In the genomic region with DNA sequence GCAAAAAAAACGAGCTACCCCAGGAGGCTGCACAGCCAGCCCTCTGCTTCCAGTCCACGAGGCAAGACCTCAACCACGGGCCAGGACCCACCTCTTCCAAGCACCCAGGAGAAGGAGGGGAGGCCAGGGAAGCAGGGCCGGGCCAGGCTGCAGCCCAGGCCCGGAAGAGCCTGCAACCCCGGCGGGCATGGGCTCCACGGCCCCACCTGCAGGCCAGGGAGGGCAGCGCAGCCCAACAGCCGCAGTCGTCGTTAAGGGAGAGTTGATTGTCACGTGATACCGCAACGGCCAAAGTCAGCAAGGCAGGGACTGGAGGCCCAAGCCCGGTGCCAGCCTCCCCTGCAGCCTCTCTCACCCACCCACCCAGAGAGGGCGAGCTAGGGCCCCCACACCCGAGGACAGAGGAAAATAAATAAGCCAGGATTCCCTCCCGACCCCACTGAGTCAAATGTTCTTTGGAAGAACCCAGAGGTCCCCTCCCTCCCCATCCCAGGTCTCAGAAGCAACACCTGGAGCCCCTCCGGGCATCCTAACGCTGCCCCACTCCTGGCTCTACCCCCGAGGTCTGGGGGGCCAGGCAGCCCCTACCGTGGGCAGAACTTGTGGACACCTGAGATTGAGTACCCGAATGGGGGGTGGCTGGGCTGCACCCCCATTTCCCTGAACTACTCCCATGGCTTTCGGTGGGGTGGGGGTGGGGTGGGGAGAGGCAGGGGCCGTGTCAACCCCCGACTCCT, we compare ENCODE assay signal across 1 cellular context.
TF ChIP-seq lines count a peak whose summit lies in the region.

No MANE protein-coding gene starts in this region.

TF ChIP-seq in HepG2, 621 proteins besides CTCF, POLR2A, EP300 and RAD21 (continued from another document):
- TF ChIP-seq RFX3 (CRISPR knock-in tag; IDR thresholded peaks at IDR 0.05) (no peak), BCL6 (CRISPR knock-in tag; IDR thresholded peaks at IDR 0.05) (peak; percentile 42; the same call in 1 of the 2 replicates), YEATS2 (CRISPR knock-in tag; IDR thresholded peaks at IDR 0.05; ENCODE audit: borderline replicate concordance) (peak; percentile 24; the same call in 1 of the 2 replicates), RAD51 (IDR thresholded peaks at IDR 0.05; ENCODE audit: borderline replicate concordance) (peak; percentile 97), ZFX (CRISPR knock-in tag; IDR thresholded peaks at IDR 0.05; ENCODE audit: low read depth) (peak; percentile 45; the same call in 1 of the 2 replicates), HDAC2 (CRISPR knock-in tag; IDR thresholded peaks at IDR 0.05) (peak; percentile 34; the same call in 1 of the 2 replicates), PCBP2 (optimal IDR thresholded peaks at IDR 0.05; ENCODE audit: low read depth, low read length, poor library complexity, severe bottlenecking) (no peak), KDM4B (CRISPR knock-in tag; IDR thresholded peaks at IDR 0.05) (no peak), MZF1 (CRISPR knock-in tag; IDR thresholded peaks at IDR 0.05; ENCODE audit: borderline replicate concordance) (no peak), ZNF354B (CRISPR knock-in tag; IDR thresholded peaks at IDR 0.05) (no peak), RXRA (CRISPR knock-in tag; IDR thresholded peaks at IDR 0.05) (peak; percentile 76), RFXAP (CRISPR knock-in tag; IDR thresholded peaks at IDR 0.05; ENCODE audit: borderline replicate concordance) (peak; percentile 46; the same call in 1 of the 2 replicates), GATAD1 (CRISPR knock-in tag; IDR thresholded peaks at IDR 0.05) (0 out of 2 replicates have a peak, but pooled peaks have one; percentile 30), SMC3 (IDR thresholded peaks at IDR 0.05; ENCODE audit: low read length) (peak; percentile 8; the same call in 1 of the 2 replicates), AGO2 (optimal IDR thresholded peaks at IDR 0.05; ENCODE audit: low read depth, low read length) (peak; percentile 38), REXO4 (CRISPR knock-in tag; IDR thresholded peaks at IDR 0.05; ENCODE audit: borderline replicate concordance) (no peak), ZFP37 (CRISPR knock-in tag; IDR thresholded peaks at IDR 0.05; ENCODE audit: borderline replicate concordance) (no peak), MEIS1 (CRISPR knock-in tag; IDR thresholded peaks at IDR 0.05; ENCODE audit: borderline replicate concordance) (no peak)
- TF ChIP-seq, protein P1, sequence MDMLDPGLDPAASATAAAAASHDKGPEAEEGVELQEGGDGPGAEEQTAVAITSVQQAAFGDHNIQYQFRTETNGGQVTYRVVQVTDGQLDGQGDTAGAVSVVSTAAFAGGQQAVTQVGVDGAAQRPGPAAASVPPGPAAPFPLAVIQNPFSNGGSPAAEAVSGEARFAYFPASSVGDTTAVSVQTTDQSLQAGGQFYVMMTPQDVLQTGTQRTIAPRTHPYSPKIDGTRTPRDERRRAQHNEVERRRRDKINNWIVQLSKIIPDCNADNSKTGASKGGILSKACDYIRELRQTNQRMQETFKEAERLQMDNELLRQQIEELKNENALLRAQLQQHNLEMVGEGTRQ (IDR thresholded peaks at IDR 0.05; ENCODE audit: low read depth, low read length): peak; percentile 92
- TF ChIP-seq, protein P1 (CRISPR knock-in tag; IDR thresholded peaks at IDR 0.05; ENCODE audit: borderline replicate concordance): peak; percentile 83; the same call in 1 of the 2 replicates
- TF ChIP-seq, protein P2, sequence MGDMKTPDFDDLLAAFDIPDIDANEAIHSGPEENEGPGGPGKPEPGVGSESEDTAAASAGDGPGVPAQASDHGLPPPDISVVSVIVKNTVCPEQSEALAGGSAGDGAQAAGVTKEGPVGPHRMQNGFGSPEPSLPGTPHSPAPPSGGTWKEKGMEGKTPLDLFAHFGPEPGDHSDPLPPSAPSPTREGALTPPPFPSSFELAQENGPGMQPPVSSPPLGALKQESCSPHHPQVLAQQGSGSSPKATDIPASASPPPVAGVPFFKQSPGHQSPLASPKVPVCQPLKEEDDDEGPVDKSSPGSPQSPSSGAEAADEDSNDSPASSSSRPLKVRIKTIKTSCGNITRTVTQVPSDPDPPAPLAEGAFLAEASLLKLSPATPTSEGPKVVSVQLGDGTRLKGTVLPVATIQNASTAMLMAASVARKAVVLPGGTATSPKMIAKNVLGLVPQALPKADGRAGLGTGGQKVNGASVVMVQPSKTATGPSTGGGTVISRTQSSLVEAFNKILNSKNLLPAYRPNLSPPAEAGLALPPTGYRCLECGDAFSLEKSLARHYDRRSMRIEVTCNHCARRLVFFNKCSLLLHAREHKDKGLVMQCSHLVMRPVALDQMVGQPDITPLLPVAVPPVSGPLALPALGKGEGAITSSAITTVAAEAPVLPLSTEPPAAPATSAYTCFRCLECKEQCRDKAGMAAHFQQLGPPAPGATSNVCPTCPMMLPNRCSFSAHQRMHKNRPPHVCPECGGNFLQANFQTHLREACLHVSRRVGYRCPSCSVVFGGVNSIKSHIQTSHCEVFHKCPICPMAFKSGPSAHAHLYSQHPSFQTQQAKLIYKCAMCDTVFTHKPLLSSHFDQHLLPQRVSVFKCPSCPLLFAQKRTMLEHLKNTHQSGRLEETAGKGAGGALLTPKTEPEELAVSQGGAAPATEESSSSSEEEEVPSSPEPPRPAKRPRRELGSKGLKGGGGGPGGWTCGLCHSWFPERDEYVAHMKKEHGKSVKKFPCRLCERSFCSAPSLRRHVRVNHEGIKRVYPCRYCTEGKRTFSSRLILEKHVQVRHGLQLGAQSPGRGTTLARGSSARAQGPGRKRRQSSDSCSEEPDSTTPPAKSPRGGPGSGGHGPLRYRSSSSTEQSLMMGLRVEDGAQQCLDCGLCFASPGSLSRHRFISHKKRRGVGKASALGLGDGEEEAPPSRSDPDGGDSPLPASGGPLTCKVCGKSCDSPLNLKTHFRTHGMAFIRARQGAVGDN (CRISPR knock-in tag; IDR thresholded peaks at IDR 0.05): peak; percentile 75
- TF ChIP-seq, protein P3, sequence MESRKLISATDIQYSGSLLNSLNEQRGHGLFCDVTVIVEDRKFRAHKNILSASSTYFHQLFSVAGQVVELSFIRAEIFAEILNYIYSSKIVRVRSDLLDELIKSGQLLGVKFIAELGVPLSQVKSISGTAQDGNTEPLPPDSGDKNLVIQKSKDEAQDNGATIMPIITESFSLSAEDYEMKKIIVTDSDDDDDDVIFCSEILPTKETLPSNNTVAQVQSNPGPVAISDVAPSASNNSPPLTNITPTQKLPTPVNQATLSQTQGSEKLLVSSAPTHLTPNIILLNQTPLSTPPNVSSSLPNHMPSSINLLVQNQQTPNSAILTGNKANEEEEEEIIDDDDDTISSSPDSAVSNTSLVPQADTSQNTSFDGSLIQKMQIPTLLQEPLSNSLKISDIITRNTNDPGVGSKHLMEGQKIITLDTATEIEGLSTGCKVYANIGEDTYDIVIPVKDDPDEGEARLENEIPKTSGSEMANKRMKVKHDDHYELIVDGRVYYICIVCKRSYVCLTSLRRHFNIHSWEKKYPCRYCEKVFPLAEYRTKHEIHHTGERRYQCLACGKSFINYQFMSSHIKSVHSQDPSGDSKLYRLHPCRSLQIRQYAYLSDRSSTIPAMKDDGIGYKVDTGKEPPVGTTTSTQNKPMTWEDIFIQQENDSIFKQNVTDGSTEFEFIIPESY (CRISPR knock-in tag; IDR thresholded peaks at IDR 0.05): peak; percentile 77
- TF ChIP-seq, protein P4, sequence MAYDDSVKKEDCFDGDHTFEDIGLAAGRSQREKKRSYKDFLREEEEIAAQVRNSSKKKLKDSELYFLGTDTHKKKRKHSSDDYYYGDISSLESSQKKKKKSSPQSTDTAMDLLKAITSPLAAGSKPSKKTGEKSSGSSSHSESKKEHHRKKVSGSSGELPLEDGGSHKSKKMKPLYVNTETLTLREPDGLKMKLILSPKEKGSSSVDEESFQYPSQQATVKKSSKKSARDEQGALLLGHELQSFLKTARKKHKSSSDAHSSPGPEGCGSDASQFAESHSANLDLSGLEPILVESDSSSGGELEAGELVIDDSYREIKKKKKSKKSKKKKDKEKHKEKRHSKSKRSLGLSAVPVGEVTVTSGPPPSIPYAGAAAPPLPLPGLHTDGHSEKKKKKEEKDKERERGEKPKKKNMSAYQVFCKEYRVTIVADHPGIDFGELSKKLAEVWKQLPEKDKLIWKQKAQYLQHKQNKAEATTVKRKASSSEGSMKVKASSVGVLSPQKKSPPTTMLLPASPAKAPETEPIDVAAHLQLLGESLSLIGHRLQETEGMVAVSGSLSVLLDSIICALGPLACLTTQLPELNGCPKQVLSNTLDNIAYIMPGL (CRISPR knock-in tag; IDR thresholded peaks at IDR 0.05; ENCODE audit: borderline replicate concordance in 1 of 2, low read depth in 1 of 2): peak; percentile 47 to 81; a peak in 3 of 4 replicates
